ENCODE assay signal across 9 cellular contexts in genomic region chr12:52278530-52278929, GRCh38. TPM values are rescaled to one million over a fixed set of nuclear protein-coding genes. Genes with fewer than 3 reads are reported as not detected.
DNase-seq lines count a peak whose midpoint lies in the region; ATAC-seq and TF ChIP-seq lines count a peak whose summit lies in the region.
"Had no signal": no experiment of that assay in that cellular context is flagged by ENCODE, and none has a peak within 500 bp of the region (broad histone marks: within the 10 kb centered on the region; RNA-seq: fewer than 3 reads in every experiment).

No MANE protein-coding gene starts in this region.

- TF ChIP-seq CTCF in PC-3 (conservative IDR thresholded peaks at IDR 0.05; ENCODE audit: low read depth, low read length) (no peak), fibroblast of lung (conservative IDR thresholded peaks at IDR 0.05 in 1 of 2, IDR thresholded peaks at IDR 0.05 in 1 of 2; ENCODE audit: low read depth in 1 of 2, low read length in 2 of 2) (no peak), progenitor cell of endocrine pancreas (IDR thresholded peaks at IDR 0.05; ENCODE audit: unreplicated experiment) (no peak)

- H3K9ac ChIP-seq in PC-3 (ENCODE audit: low read length) (peak overlapping the region; percentile 89), fibroblast of lung (ENCODE audit: insufficient read depth, low read length) (peak overlapping the region; percentile 20)

- H3K9me3 Mint-ChIP-seq in progenitor cell of endocrine pancreas (ENCODE audit: low read depth), result no peaks in the 10 kb centered on the region

- intact Hi-C loops in PC-3 (cut with micrococcal nuclease), result no loop called here
- intact Hi-C loops in posterior vena cava (cut with DNase I), result no loop called here
- intact Hi-C loops in left ventricle myocardium superior (cut with micrococcal nuclease), result loop anchor here (5.0 kb wide), 1 partner anchor 121 kb away; no protein-coding TSS in a partner anchor

- H3K4me3 ChIP-seq in H7 (ENCODE audit: insufficient read depth, low read depth, low read length) (peak overlapping the region; percentile 9; the same call in 1 of the 2 replicates), PC-3 (ENCODE audit: low read length) (peak overlapping the region; percentile 64), fibroblast of lung (replicated peaks in 1 of 4; ENCODE audit: control extremely low read depth in 1 of 4, insufficient read depth in 1 of 4, low read depth in 3 of 4, low read length in 4 of 4) (peak overlapping the region in 3 of 4 experiments; percentile 4 to 37 (median 6))

- H2AFZ ChIP-seq in PC-3 (ENCODE audit: low read length) (peak overlapping the region; percentile 60), fibroblast of lung (ENCODE audit: low read length) (peak overlapping the region; percentile 69)

- H3K4me1 ChIP-seq in PC-3 (ENCODE audit: insufficient read depth, low read length) (peaks cover 53% of the 10 kb centered on the region), fibroblast of lung (ENCODE audit: control insufficient read depth, extremely low read depth, insufficient read depth, low read length) (peaks cover 25% of the 10 kb centered on the region)

- H3K4me1 Mint-ChIP-seq in progenitor cell of endocrine pancreas (ENCODE audit: low read depth), result peaks cover 7% of the 10 kb centered on the region

- H3K36me3 Mint-ChIP-seq in progenitor cell of endocrine pancreas (ENCODE audit: insufficient read depth), result no peaks in the 10 kb centered on the region

- POLR2A ChIA-PET in PC-3 (lab: Charles Lee; ENCODE audit: unreplicated experiment), result interaction anchor here (0.7 to 3.6 kb wide), 3 partner anchors 40 to 131 kb away, joined by 6 to 39 read pairs (median 8); no protein-coding TSS in a partner anchor

- no peaks in the 10 kb centered on the region for H4K20me1 ChIP-seq in PC-3 (ENCODE audit: low read length)
- no peaks in the 10 kb centered on the region for H4K20me1 ChIP-seq in fibroblast of lung (ENCODE audit: control insufficient read depth, extremely low read depth, insufficient read depth, low read length)

- H3K27ac ChIP-seq in PC-3 (ENCODE audit: low read length) (peak overlapping the region; percentile 99), fibroblast of lung (ENCODE audit: insufficient read depth, low read length) (peak overlapping the region; percentile 51)

- DNase-seq in H7 (no peak), PC-3 (peak; percentile 66), fibroblast of lung (ENCODE audit: low read depth in 2 of 2) (no peak), progenitor cell of endocrine pancreas (ENCODE audit: low spot score, unreplicated experiment) (no peak), hepatic stellate cell (ENCODE audit: low spot score) (no peak), posterior vena cava (ENCODE audit: low spot score) (no peak), left ventricle myocardium superior (no peak)

- peak overlapping the region; percentile 68 for H3K4me3 Mint-ChIP-seq in progenitor cell of endocrine pancreas (ENCODE audit: low read depth)

- ATAC-seq in PC-3, result peak; percentile 6
- ATAC-seq in left ventricle myocardium superior, result no peak
- no peak for ATAC-seq in HG02938 (IDR thresholded peaks at IDR 0.05; ENCODE audit: unreplicated experiment)

- CTCF ChIA-PET in PC-3 (lab: Charles Lee), result interaction anchor here (0.9 to 1.7 kb wide), 5 partner anchors 27 to 131 kb away, joined by 3 to 13 read pairs (median 5); no protein-coding TSS in a partner anchor

- BruUV-seq in PC-3 (replicated peaks; lab: Mats Ljungman, UMichigan), result TSS peak; percentile 10

- H3K9me2 ChIP-seq in PC-3 (replicated peaks; ENCODE audit: low read length), result no peaks in the 10 kb centered on the region

- H3K9me3 ChIP-seq in PC-3 (ENCODE audit: low read length), result no peaks in the 10 kb centered on the region
- H3K9me3 ChIP-seq in fibroblast of lung (ENCODE audit: control insufficient read depth, insufficient read depth, low read depth, low read length), result no peaks in the 10 kb centered on the region

- peaks cover 3% of the 10 kb centered on the region; the same call in 1 of the 2 replicates for H3K79me2 ChIP-seq in PC-3 (ENCODE audit: low read length)
- H3K79me2 ChIP-seq in fibroblast of lung (ENCODE audit: control insufficient read depth, insufficient read depth, low read length), result no peaks in the 10 kb centered on the region

- H3F3A ChIP-seq in PC-3 (ENCODE audit: low read length, unreplicated experiment), result peaks cover 16% of the 10 kb centered on the region

- H3K36me3 ChIP-seq in H7 (replicated peaks; ENCODE audit: control insufficient read depth, insufficient read depth, low read length) (no peaks in the 10 kb centered on the region), PC-3 (ENCODE audit: low read depth, low read length) (no peaks in the 10 kb centered on the region), fibroblast of lung (ENCODE audit: control insufficient read depth, insufficient read depth, low read length) (no peaks in the 10 kb centered on the region)

- H3K27ac Mint-ChIP-seq in progenitor cell of endocrine pancreas, result no peak overlapping the region

- peaks cover 65% of the 10 kb centered on the region for H3K27me3 Mint-ChIP-seq in progenitor cell of endocrine pancreas

- H3K27me3 ChIP-seq in H7 (ENCODE audit: control insufficient read depth, insufficient read depth, low read length), result peaks cover 12% of the 10 kb centered on the region
- H3K27me3 ChIP-seq in PC-3 (ENCODE audit: low read length), result no peaks in the 10 kb centered on the region
- peaks cover 2% of the 10 kb centered on the region for H3K27me3 ChIP-seq in fibroblast of lung (ENCODE audit: control insufficient read depth, insufficient read depth, low read length)

- H3K4me2 ChIP-seq in PC-3 (ENCODE audit: low read length), result peak overlapping the region; percentile 93
- H3K4me2 ChIP-seq in fibroblast of lung (ENCODE audit: extremely low read depth, insufficient read depth, low read length), result peak overlapping the region; percentile 80

RNA-seq across cellular contexts. Expression of gene KRT86, which starts 4.1 kb away (rescaled TPM):
- total RNA-seq in H7 (2014; rRNA removed; shearing (Covaris generic)), result not detected in 2 replicates
- total RNA-seq in PC-3 (2014; rRNA removed), result 0.98 and 1.2 TPM in 2 replicates
- total RNA-seq in fibroblast of lung, result 0.17 TPM in 1 of 2 replicates, not detected in the other
- polyA plus RNA-seq in fibroblast of lung, result 0.02 TPM in 1 of 2 replicates, not detected in the other
- polyA plus RNA-seq in fibroblast of lung (2012), result not detected in 2 replicates
- not detected in 2 replicates for polyA minus RNA-seq in fibroblast of lung (ENCODE audit: low replicate concordance)
- total RNA-seq in progenitor cell of endocrine pancreas, result not detected in 2 replicates
- total RNA-seq in posterior vena cava, result not detected
- total RNA-seq in left ventricle myocardium superior, result not detected
- total RNA-seq: mesenteric fat pad had no signal

RNA-seq across cellular contexts. Expression of gene KRT81, which starts 12.8 kb away (rescaled TPM):
- not detected in 2 replicates for total RNA-seq in H7 (2014; rRNA removed; shearing (Covaris generic))
- total RNA-seq in PC-3 (2014; rRNA removed) (1,688 and 2,042 TPM in 2 replicates), fibroblast of lung (not detected in 2 replicates), progenitor cell of endocrine pancreas (not detected in 2 replicates), posterior vena cava (not detected), left ventricle myocardium superior (not detected)
- polyA plus RNA-seq in fibroblast of lung, result not detected in 2 replicates
- polyA plus RNA-seq in fibroblast of lung (2012), result not detected in 2 replicates
- not detected in 2 replicates for polyA minus RNA-seq in fibroblast of lung (ENCODE audit: low replicate concordance)
- total RNA-seq: mesenteric fat pad had no signal

RNA-seq across cellular contexts. Expression of gene KRT83, which starts 42.7 kb away (rescaled TPM):
- 0.10 TPM in 1 of 2 replicates, not detected in the other for total RNA-seq in H7 (2014; rRNA removed; shearing (Covaris generic))
- total RNA-seq in PC-3 (2014; rRNA removed) (0.33 and 1.1 TPM in 2 replicates), fibroblast of lung (not detected in 2 replicates), progenitor cell of endocrine pancreas (not detected in 2 replicates), posterior vena cava (not detected), left ventricle myocardium superior (not detected)
- not detected in 2 replicates for polyA plus RNA-seq in fibroblast of lung
- not detected in 2 replicates for polyA plus RNA-seq in fibroblast of lung (2012)
- not detected in 2 replicates for polyA minus RNA-seq in fibroblast of lung (ENCODE audit: low replicate concordance)
- total RNA-seq: mesenteric fat pad had no signal

RNA-seq across cellular contexts. Expression of gene KRT7, which starts 45.5 kb away (rescaled TPM):
- 0.80 and 1.1 TPM in 2 replicates for total RNA-seq in H7 (2014; rRNA removed; shearing (Covaris generic))
- 2,144 and 2,979 TPM in 2 replicates for total RNA-seq in PC-3 (2014; rRNA removed)
- total RNA-seq in fibroblast of lung, result 3.1 and 3.5 TPM in 2 replicates
- polyA plus RNA-seq in fibroblast of lung, result 3.1 and 8.6 TPM in 2 replicates
- 2.6 and 11.8 TPM in 2 replicates for polyA plus RNA-seq in fibroblast of lung (2012)
- 25.5 and 29.2 TPM in 2 replicates for polyA minus RNA-seq in fibroblast of lung (ENCODE audit: low replicate concordance)
- total RNA-seq in progenitor cell of endocrine pancreas, result 11.6 and 18.2 TPM in 2 replicates
- total RNA-seq in posterior vena cava, result 1 to 10 TPM; 4.1 to 6.8 TPM
- 0.69 TPM for total RNA-seq in left ventricle myocardium superior

Comparison
In these comparisons a context has a peak if more than half of its experiments do, and no peak if none do; other contexts are left out.
1. H3K4me3 ChIP-seq: peak in every context shown above with its lines; median percentile 64 in PC-3; 9 in H7; 6 in fibroblast of lung.
2. RNA of gene KRT81, which starts 12.8 kb away (total RNA-seq): 1,688 to 2,042 TPM in PC-3; not detected in progenitor cell of endocrine pancreas, not detected in H7, not detected in fibroblast of lung, not detected in posterior vena cava and not detected in left ventricle myocardium superior (single experiment); every median in the first group is over 1,000 times any median in the second.